ENCODE assay signal across 35 cellular contexts in genomic region chr11:31474083-31474482, GRCh38. TPM values are rescaled to one million over a fixed set of nuclear protein-coding genes. Genes with fewer than 3 reads are reported as not detected.
DNase-seq lines count a peak whose midpoint lies in the region; ATAC-seq, FAIRE-seq and TF ChIP-seq lines count a peak whose summit lies in the region.
"Had no signal": no experiment of that assay in that cellular context is flagged by ENCODE, and none has a peak within 500 bp of the region (broad histone marks: within the 10 kb centered on the region; RNA-seq: fewer than 3 reads in every experiment).

No MANE protein-coding gene starts in this region.

- no peak overlapping the region for H3K27ac Mint-ChIP-seq in astrocyte (ENCODE audit: unreplicated experiment)
- H3K27ac Mint-ChIP-seq: B cell; CD14-positive monocyte; CD4-positive, alpha-beta memory T cell; CD4-positive, alpha-beta T cell; CD4-positive, CD25-positive, alpha-beta regulatory T cell; CD8-positive, alpha-beta T cell had no signal

- H3F3A ChIP-seq in neural cell (ENCODE audit: insufficient read depth, low read length, poor library complexity, severe bottlenecking): no peaks in the 10 kb centered on the region

- no peaks in the 10 kb centered on the region for H3K4me1 ChIP-seq in astrocyte (ENCODE audit: insufficient read depth, low read length)
- H3K4me1 ChIP-seq: A549; BLaER1; BLaER1 treated with 17β-estradiol and CSF1 and Interleukin-3, amounts not matched to agents 10 nM and 100 nM; Caco-2 had no signal

- no peaks in the 10 kb centered on the region for H3K9me3 ChIP-seq in astrocyte (ENCODE audit: insufficient read depth, low read depth, low read length)
- H3K9me3 ChIP-seq in neural cell (ENCODE audit: low read length): no peaks in the 10 kb centered on the region
- H3K9me3 ChIP-seq: A549; BE2C; BLaER1; BLaER1 treated with 17β-estradiol and CSF1 and Interleukin-3, amounts not matched to agents 10 nM and 100 nM; Caco-2 had no signal

- ATAC-seq in GM21619 (IDR thresholded peaks at IDR 0.05; ENCODE audit: unreplicated experiment) (no peak), GM18502 (IDR thresholded peaks at IDR 0.05; ENCODE audit: poor library complexity, unreplicated experiment) (no peak), HG02610 (IDR thresholded peaks at IDR 0.05; ENCODE audit: unreplicated experiment) (no peak)
- ATAC-seq: A549; CD8-positive, alpha-beta T cell had no signal

- no peak overlapping the region for H3K4me3 ChIP-seq in astrocyte (ENCODE audit: insufficient read depth, low read depth, low read length)
- H3K4me3 ChIP-seq in neural cell (ENCODE audit: low read length): no peak overlapping the region
- H3K4me3 ChIP-seq: A549; BLaER1; BLaER1 treated with 17β-estradiol and CSF1 and Interleukin-3, amounts not matched to agents 10 nM and 100 nM had no signal

- H3K36me3 Mint-ChIP-seq in astrocyte (ENCODE audit: low read depth, unreplicated experiment): no peaks in the 10 kb centered on the region
- H3K36me3 Mint-ChIP-seq: CD14-positive monocyte had no signal

- no peak overlapping the region for H3K4me3 Mint-ChIP-seq in astrocyte (ENCODE audit: unreplicated experiment)
- H3K4me3 Mint-ChIP-seq: B cell; CD14-positive monocyte; CD4-positive, alpha-beta memory T cell; CD4-positive, alpha-beta T cell; CD4-positive, CD25-positive, alpha-beta regulatory T cell; CD8-positive, alpha-beta memory T cell; CD8-positive, alpha-beta T cell had no signal

- no peak overlapping the region for H2AFZ ChIP-seq in astrocyte (ENCODE audit: low read depth, low read length)
- H2AFZ ChIP-seq in neural cell (ENCODE audit: low read depth, low read length): no peak overlapping the region

- no peak for DNase-seq in GM12892 (ENCODE audit: insufficient read length)
- DNase-seq in astrocyte (ENCODE audit: low read depth): no peak
- DNase-seq: 8988T; ACHN; AML-193; BE2C; C1 segment of cervical spinal cord; Caco-2; Calu3; CD4-positive, alpha-beta memory T cell; CD4-positive, alpha-beta T cell; CD4-positive, CD25-positive, alpha-beta regulatory T cell; CD8-positive, alpha-beta memory T cell; CD8-positive, alpha-beta T cell; COR-L47; DMS 273 treated with DMSO at 0.1 percent for 48 hours; DMS153; DMS53; DMS79; DMS79 treated with DMSO at 0.1 percent for 48 hours; DND-41; EL had no signal

- H3K9me3 Mint-ChIP-seq in astrocyte (ENCODE audit: unreplicated experiment): no peaks in the 10 kb centered on the region
- H3K9me3 Mint-ChIP-seq: CD4-positive, alpha-beta memory T cell; CD8-positive, alpha-beta memory T cell had no signal

- no peaks in the 10 kb centered on the region for H3K9me2 ChIP-seq in neural cell (ENCODE audit: insufficient read depth, low read length)

- H3K9ac ChIP-seq in astrocyte (ENCODE audit: low read length) (no peak overlapping the region), neural cell (ENCODE audit: low read length) (no peak overlapping the region)
- H3K9ac ChIP-seq: BLaER1; BLaER1 treated with 17β-estradiol and CSF1 and Interleukin-3, amounts not matched to agents 10 nM and 100 nM had no signal

- H3K36me3 ChIP-seq in astrocyte (ENCODE audit: insufficient read depth, low read length) (no peaks in the 10 kb centered on the region), neural cell (ENCODE audit: insufficient read depth, low read length) (no peaks in the 10 kb centered on the region)
- H3K36me3 ChIP-seq: BE2C, BLaER1 had no signal

- H3K27ac ChIP-seq in astrocyte (ENCODE audit: low read depth, low read length): no peak overlapping the region
- peak overlapping the region; percentile 17 for H3K27ac ChIP-seq in neural cell (ENCODE audit: low read length)
- H3K27ac ChIP-seq: 22Rv1; A549; BLaER1; BLaER1 treated with 17β-estradiol and CSF1 and Interleukin-3, amounts not matched to agents 10 nM and 100 nM; C4-2B had no signal

- no peak for TF ChIP-seq POLR2A in GM12892 (IDR thresholded peaks at IDR 0.05; ENCODE audit: low read depth, low read length)

- H3K4me2 ChIP-seq in astrocyte (ENCODE audit: low read length) (no peak overlapping the region), neural cell (ENCODE audit: low read length) (no peak overlapping the region)
- H3K4me2 ChIP-seq: A549; BLaER1; BLaER1 treated with 17β-estradiol and CSF1 and Interleukin-3, amounts not matched to agents 10 nM and 100 nM had no signal

- no peaks in the 10 kb centered on the region for H4K20me1 ChIP-seq in astrocyte (ENCODE audit: insufficient read depth, low read length)
- H4K20me1 ChIP-seq in neural cell (ENCODE audit: insufficient read depth): no peaks in the 10 kb centered on the region
- H4K20me1 ChIP-seq: BLaER1 had no signal

- TF ChIP-seq CTCF in astrocyte (IDR thresholded peaks at IDR 0.05; ENCODE audit: insufficient read depth, low read depth, low read length) (no peak), neural cell (IDR thresholded peaks at IDR 0.05; ENCODE audit: poor library complexity, severe bottlenecking) (no peak)

- no peak for TF ChIP-seq RAD21 in neural cell (conservative IDR thresholded peaks at IDR 0.05)

- TF ChIP-seq EP300 in neural cell (conservative IDR thresholded peaks at IDR 0.05; ENCODE audit: poor library complexity, severe bottlenecking): peak; percentile 74

- no peaks in the 10 kb centered on the region for H3K27me3 ChIP-seq in astrocyte (ENCODE audit: insufficient read depth, low read length)
- no peaks in the 10 kb centered on the region for H3K27me3 ChIP-seq in neural cell (ENCODE audit: insufficient read depth, low read depth, low read length)
- H3K27me3 ChIP-seq: BE2C; BLaER1; BLaER1 treated with 17β-estradiol and CSF1 and Interleukin-3, amounts not matched to agents 10 nM and 100 nM had no signal

- FAIRE-seq in GM12892 (lab: Jason Lieb, UNC) (peak; percentile 46), astrocyte (lab: Jason Lieb, UNC) (peak; percentile 32)
- FAIRE-seq: A204.1, A549, D721Med had no signal

- no peaks in the 10 kb centered on the region for H3K4me1 Mint-ChIP-seq in astrocyte (ENCODE audit: low read depth, unreplicated experiment)
- H3K4me1 Mint-ChIP-seq: B cell, CD14-positive monocyte had no signal

- no peaks in the 10 kb centered on the region for H3K27me3 Mint-ChIP-seq in astrocyte (ENCODE audit: low read depth, unreplicated experiment)
- H3K27me3 Mint-ChIP-seq: B cell; CD4-positive, alpha-beta memory T cell; CD4-positive, alpha-beta T cell; CD4-positive, CD25-positive, alpha-beta regulatory T cell; CD8-positive, alpha-beta memory T cell had no signal

- peaks cover 3% of the 10 kb centered on the region for H3K79me2 ChIP-seq in astrocyte (ENCODE audit: insufficient read depth, low read length)
- H3K79me2 ChIP-seq in neural cell (replicated peaks; ENCODE audit: insufficient read depth, low read length): peaks cover 8% of the 10 kb centered on the region

TF ChIP-seq in neural cell, 6 proteins besides CTCF, POLR2A, EP300 and RAD21:
- TF ChIP-seq EZH2 (IDR thresholded peaks at IDR 0.05; ENCODE audit: borderline replicate concordance, insufficient read depth, low read length, poor library complexity, severe bottlenecking): no peak
- TF ChIP-seq TAF1 (IDR thresholded peaks at IDR 0.05; ENCODE audit: low read depth): no peak
- TF ChIP-seq SMC3 (conservative IDR thresholded peaks at IDR 0.05; ENCODE audit: poor library complexity): no peak
- TF ChIP-seq POLR2AphosphoS5 (IDR thresholded peaks at IDR 0.05): peak; percentile 68
- TF ChIP-seq MXI1 (conservative IDR thresholded peaks at IDR 0.05; ENCODE audit: poor library complexity, severe bottlenecking): no peak
- no peak for TF ChIP-seq REST (IDR thresholded peaks at IDR 0.05; ENCODE audit: borderline replicate concordance)

RNA-seq across cellular contexts. Expression of gene IMMP1L, which starts 35.3 kb away (rescaled TPM):
- polyA plus RNA-seq in GM12892 (2012; ENCODE audit: missing spikeins): 33.5 TPM
- 17.2 and 21.5 TPM in 2 replicates for total RNA-seq in astrocyte
- polyA plus RNA-seq in neural cell: 283 and 386 TPM in 2 replicates
- 48.2 and 65.2 TPM in 2 replicates for polyA minus RNA-seq in neural cell

RNA-seq across cellular contexts. Expression of gene ELP4, which starts 35.5 kb away (rescaled TPM):
- 15.3 TPM for polyA plus RNA-seq in GM12892 (2012; ENCODE audit: missing spikeins)
- total RNA-seq in astrocyte: 12.9 and 13.1 TPM in 2 replicates
- polyA plus RNA-seq in neural cell: 21.6 and 30.4 TPM in 2 replicates
- 72.6 and 74.2 TPM in 2 replicates for polyA minus RNA-seq in neural cell
